Comparison of ENCODE assay signal across 3 cellular contexts in the genomic region with DNA sequence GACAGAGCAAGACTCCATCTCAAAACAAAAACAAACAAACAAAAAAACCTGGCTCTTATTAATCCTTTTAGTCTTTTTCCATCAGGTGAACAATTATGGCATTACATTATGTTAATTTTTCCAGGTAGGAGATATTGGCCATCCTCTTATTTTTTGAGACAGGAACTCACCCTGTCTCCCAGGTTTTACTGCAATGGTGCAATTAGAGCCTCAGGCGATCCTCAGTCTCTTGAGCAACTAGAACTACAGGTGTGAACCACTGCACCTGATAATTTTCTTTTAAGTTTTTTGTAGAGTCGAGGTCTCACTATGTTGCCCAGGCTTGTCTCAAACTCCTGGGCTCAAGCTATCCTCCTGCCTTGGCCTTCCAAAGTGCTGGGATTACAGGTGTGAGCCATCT.
A peak's percentile ranks its signal among the peaks of the same experiment; 100 is the strongest.
DNase-seq lines count a peak whose midpoint lies in the region; ATAC-seq and TF ChIP-seq lines count a peak whose summit lies in the region.
"Not testable (repeated sequence)": the region's sequence is repeated elsewhere in the genome, so short reads cannot be mapped to it uniquely, and the experiment has no call there.

No MANE protein-coding gene starts in this region.

- not testable (repeated sequence) for TF ChIP-seq CTCF in RWPE2 (IDR thresholded peaks at IDR 0.05; ENCODE audit: poor library complexity, severe bottlenecking); epithelial cell of esophagus (IDR thresholded peaks at IDR 0.05; ENCODE audit: insufficient read depth, low read depth, low read length, missing control alignments)

- H3K36me3 Mint-ChIP-seq in stimulated activated effector memory CD8-positive, alpha-beta T cell treated with anti-CD3 and anti-CD28 coated beads, Interleukin-12 subunit alpha, Interleukin-12 subunit beta, amount 100 ng/mL, for 72 hours, result not testable (repeated sequence)

- H3K27me3 ChIP-seq in RWPE2 (ENCODE audit: insufficient read depth, poor library complexity, severe bottlenecking), result not testable (repeated sequence)

- not testable (repeated sequence) for H3K4me1 Mint-ChIP-seq in stimulated activated effector memory CD8-positive, alpha-beta T cell treated with anti-CD3 and anti-CD28 coated beads, Interleukin-12 subunit alpha, Interleukin-12 subunit beta, amount 100 ng/mL, for 72 hours

- not testable (repeated sequence) for H3K4me1 ChIP-seq in RWPE2 (ENCODE audit: insufficient read depth, poor library complexity, severe bottlenecking)

- peak; percentile 36; the same call in 1 of the 3 replicates for ATAC-seq in RWPE2 (ENCODE audit: low read depth)
- ATAC-seq in stimulated activated effector memory CD8-positive, alpha-beta T cell treated with anti-CD3 and anti-CD28 coated beads, Interleukin-12 subunit alpha, Interleukin-12 subunit beta, amount 100 ng/mL, for 72 hours, result not testable (repeated sequence)

- peak overlapping the region; percentile 63 for H3K27ac Mint-ChIP-seq in stimulated activated effector memory CD8-positive, alpha-beta T cell treated with anti-CD3 and anti-CD28 coated beads, Interleukin-12 subunit alpha, Interleukin-12 subunit beta, amount 100 ng/mL, for 72 hours

- not testable (repeated sequence) for H3K4me3 ChIP-seq in RWPE2 (ENCODE audit: severe bottlenecking); epithelial cell of esophagus (ENCODE audit: low read length)

- H3K4me3 Mint-ChIP-seq in stimulated activated effector memory CD8-positive, alpha-beta T cell treated with anti-CD3 and anti-CD28 coated beads, Interleukin-12 subunit alpha, Interleukin-12 subunit beta, amount 100 ng/mL, for 72 hours, result not testable (repeated sequence)

- H3K9me3 Mint-ChIP-seq in stimulated activated effector memory CD8-positive, alpha-beta T cell treated with anti-CD3 and anti-CD28 coated beads, Interleukin-12 subunit alpha, Interleukin-12 subunit beta, amount 100 ng/mL, for 72 hours, result not testable (repeated sequence)

- not testable (repeated sequence) for H3K36me3 ChIP-seq in RWPE2 (ENCODE audit: low read depth)

- not testable (repeated sequence) for H3K27ac ChIP-seq in RWPE2 (ENCODE audit: poor library complexity, severe bottlenecking)

- H3K9me3 ChIP-seq in RWPE2 (ENCODE audit: severe bottlenecking), result not testable (repeated sequence)

- DNase-seq in RWPE2 (ENCODE audit: low spot score); stimulated activated effector memory CD8-positive, alpha-beta T cell treated with anti-CD3 and anti-CD28 coated beads, Interleukin-12 subunit alpha, Interleukin-12 subunit beta, amount 100 ng/mL, for 72 hours (ENCODE audit: low spot score in 2 of 2): not testable (repeated sequence)
- DNase-seq in epithelial cell of esophagus (ENCODE audit: low read depth), result peak; percentile 55
